In genomic region chr11:71332046-71332445, GRCh38 we compare ENCODE assay signal across 13 cellular contexts.
A peak's percentile ranks its signal among the peaks of the same experiment; 100 is the strongest.
DNase-seq lines count a peak whose midpoint lies in the region; ATAC-seq and TF ChIP-seq lines count a peak whose summit lies in the region.
"Had no signal": no experiment of that assay in that cellular context is flagged by ENCODE, and none has a peak within 500 bp of the region (broad histone marks: within the 10 kb centered on the region; RNA-seq: fewer than 3 reads in every experiment).

No MANE protein-coding gene starts in this region.

- H2BK5ac ChIP-seq in neuronal stem cell (ENCODE audit: low read length): no peak overlapping the region

- H2BK12ac ChIP-seq in neuronal stem cell (ENCODE audit: low read length): no peak overlapping the region

- H3K14ac ChIP-seq in neuronal stem cell (ENCODE audit: low read length): peak overlapping the region; percentile 67

- H2AFZ ChIP-seq in neuronal stem cell (ENCODE audit: low read length): no peak overlapping the region
- H2AFZ ChIP-seq: GM23248 had no signal

- no peaks in the 10 kb centered on the region for H3K4me1 ChIP-seq in neuronal stem cell (ENCODE audit: control insufficient read depth in 2 of 2, insufficient read depth in 1 of 2, low read depth in 1 of 2, low read length in 2 of 2)
- no peaks in the 10 kb centered on the region for H3K4me1 ChIP-seq in spleen
- H3K4me1 ChIP-seq in testis: no peaks in the 10 kb centered on the region
- H3K4me1 ChIP-seq: BLaER1 treated with 17β-estradiol and CSF1 and Interleukin-3, amounts not matched to agents 10 nM and 100 nM had no signal

- H3K27ac Mint-ChIP-seq in natural killer cell treated with Interleukin-12 subunit alpha and Interleukin-12 subunit beta and Interleukin-15 and Interleukin-18, amount 100 ng/mL, for 72 hours: no peak overlapping the region
- H3K27ac Mint-ChIP-seq in natural killer cell: no peak overlapping the region
- H3K27ac Mint-ChIP-seq in type B pancreatic cell: no peak overlapping the region
- H3K27ac Mint-ChIP-seq: CD4-positive, CD25-positive, alpha-beta regulatory T cell had no signal

- no peak overlapping the region for H4K91ac ChIP-seq in neuronal stem cell (ENCODE audit: low read depth, low read length, poor library complexity)

- H3K23ac ChIP-seq in neuronal stem cell (ENCODE audit: low read depth, low read length, poor library complexity): no peak overlapping the region

- no peak overlapping the region for H3K27ac ChIP-seq in neuronal stem cell (replicated peaks; ENCODE audit: low read length)
- no peak overlapping the region for H3K27ac ChIP-seq in spleen
- no peak overlapping the region for H3K27ac ChIP-seq in testis
- H3K27ac ChIP-seq: BLaER1 treated with 17β-estradiol and CSF1 and Interleukin-3, amounts not matched to agents 10 nM and 100 nM; GM23248 had no signal

- H3K4me1 Mint-ChIP-seq in natural killer cell treated with Interleukin-12 subunit alpha and Interleukin-12 subunit beta and Interleukin-15 and Interleukin-18, amount 100 ng/mL, for 72 hours (ENCODE audit: low read depth in 2 of 2): no peaks in the 10 kb centered on the region
- no peaks in the 10 kb centered on the region for H3K4me1 Mint-ChIP-seq in natural killer cell
- H3K4me1 Mint-ChIP-seq in type B pancreatic cell (ENCODE audit: unreplicated experiment): no peaks in the 10 kb centered on the region
- H3K4me1 Mint-ChIP-seq: CD4-positive, CD25-positive, alpha-beta regulatory T cell had no signal

- H3K4me3 ChIP-seq in neuronal stem cell (ENCODE audit: low read length in 2 of 2) (no peak overlapping the region), spleen (no peak overlapping the region), testis (no peak overlapping the region)
- H3K4me3 ChIP-seq: BLaER1 treated with 17β-estradiol and CSF1 and Interleukin-3, amounts not matched to agents 10 nM and 100 nM; GM23248 had no signal

- H3K36me3 Mint-ChIP-seq in natural killer cell treated with Interleukin-12 subunit alpha and Interleukin-12 subunit beta and Interleukin-15 and Interleukin-18, amount 100 ng/mL, for 72 hours: no peaks in the 10 kb centered on the region
- H3K36me3 Mint-ChIP-seq in natural killer cell: no peaks in the 10 kb centered on the region
- H3K36me3 Mint-ChIP-seq in type B pancreatic cell: no peaks in the 10 kb centered on the region
- H3K36me3 Mint-ChIP-seq: CD4-positive, CD25-positive, alpha-beta regulatory T cell had no signal

- no peak overlapping the region for H3K4me3 Mint-ChIP-seq in natural killer cell treated with Interleukin-12 subunit alpha and Interleukin-12 subunit beta and Interleukin-15 and Interleukin-18, amount 100 ng/mL, for 72 hours
- H3K4me3 Mint-ChIP-seq in natural killer cell (no peak overlapping the region), type B pancreatic cell (no peak overlapping the region)
- H3K4me3 Mint-ChIP-seq: CD4-positive, CD25-positive, alpha-beta regulatory T cell had no signal

- ATAC-seq in natural killer cell treated with Interleukin-12 subunit alpha and Interleukin-12 subunit beta and Interleukin-15 and Interleukin-18, amount 100 ng/mL, for 72 hours: no peak
- ATAC-seq in natural killer cell: no peak
- ATAC-seq: HepG2 had no signal

- H4K8ac ChIP-seq in neuronal stem cell (ENCODE audit: low read depth, low read length): no peak overlapping the region

- intact Hi-C loops in natural killer cell (cut with micrococcal nuclease) (no loop called here), spleen (cut with DNase I; ENCODE audit: low total_unique reads) (no loop called here), testis (cut with DNase I; ENCODE audit: low total_unique reads) (no loop called here)

- no peak overlapping the region for H2BK15ac ChIP-seq in neuronal stem cell (ENCODE audit: low read length)

- DNase-seq in natural killer cell treated with Interleukin-12 subunit alpha and Interleukin-12 subunit beta and Interleukin-15 and Interleukin-18, amount 100 ng/mL, for 72 hours (ENCODE audit: low spot score): peak; percentile 51
- DNase-seq in natural killer cell (no peak), neuronal stem cell (ENCODE audit: low spot score) (no peak), spleen (peak; percentile 22), type B pancreatic cell (ENCODE audit: extremely low spot score, unreplicated experiment) (no peak), testis (no peak)
- no peak for DNase-seq in activated CD4-positive, CD25-positive, alpha-beta regulatory T cell (lab: John Stamatoyannopoulos, UW)
- DNase-seq: ACHN; CD4-positive, CD25-positive, alpha-beta regulatory T cell; DMS53; GM23248 had no signal

- peaks cover 3% of the 10 kb centered on the region for H3K9me3 Mint-ChIP-seq in natural killer cell treated with Interleukin-12 subunit alpha and Interleukin-12 subunit beta and Interleukin-15 and Interleukin-18, amount 100 ng/mL, for 72 hours
- H3K9me3 Mint-ChIP-seq in natural killer cell (peaks cover 0 to 3% of the 10 kb centered on the region in 2 donors), type B pancreatic cell (no peaks in the 10 kb centered on the region)

- peaks cover 0 to 22% of the 10 kb centered on the region in 2 donors for H3K9me3 ChIP-seq in neuronal stem cell (replicated peaks in 1 of 2; ENCODE audit: control insufficient read depth in 2 of 2, insufficient read depth in 1 of 2, low read depth in 1 of 2, low read length in 2 of 2)
- H3K9me3 ChIP-seq in spleen: peaks cover 0 to 24% (median 18%) of the 10 kb centered on the region in 8 donors
- no peaks in the 10 kb centered on the region for H3K9me3 ChIP-seq in testis

- no peak overlapping the region for H3K4me2 ChIP-seq in neuronal stem cell (ENCODE audit: insufficient read depth, low read length, poor library complexity, severe bottlenecking)
- H3K4me2 ChIP-seq: BLaER1 treated with 17β-estradiol and CSF1 and Interleukin-3, amounts not matched to agents 10 nM and 100 nM had no signal

- H2BK120ac ChIP-seq in neuronal stem cell (ENCODE audit: low read depth, low read length): peak overlapping the region; percentile 61

- TF ChIP-seq CTCF in natural killer cell (IDR thresholded peaks at IDR 0.05) (no peak), spleen (IDR thresholded peaks at IDR 0.05 in 8 of 11, conservative IDR thresholded peaks at IDR 0.05 in 3 of 11) (no peak), type B pancreatic cell (conservative IDR thresholded peaks at IDR 0.05) (no peak), testis (IDR thresholded peaks at IDR 0.05) (no peak)

- TF ChIP-seq POLR2A in spleen (IDR thresholded peaks at IDR 0.05) (no peak), testis (IDR thresholded peaks at IDR 0.05) (no peak)

- H3K27me3 ChIP-seq in neuronal stem cell (ENCODE audit: control insufficient read depth in 3 of 3, insufficient read depth in 3 of 3, low read depth in 1 of 3, low read length in 3 of 3) (no peaks in the 10 kb centered on the region), spleen (replicated peaks in 1 of 7) (peaks cover 0 to 8% (median 0%) of the 10 kb centered on the region in 7 donors), testis (no peaks in the 10 kb centered on the region)
- H3K27me3 ChIP-seq: BLaER1 treated with 17β-estradiol and CSF1 and Interleukin-3, amounts not matched to agents 10 nM and 100 nM had no signal

- peak overlapping the region; percentile 24 for H3K18ac ChIP-seq in neuronal stem cell (ENCODE audit: low read length)

- H3K79me1 ChIP-seq in neuronal stem cell (ENCODE audit: low read depth, low read length): peaks cover 1% of the 10 kb centered on the region

- H2AK5ac ChIP-seq in neuronal stem cell (ENCODE audit: low read depth, low read length): no peak overlapping the region

- no peak overlapping the region for H3K4ac ChIP-seq in neuronal stem cell (ENCODE audit: low read length)

- H3K36me3 ChIP-seq in neuronal stem cell (replicated peaks in 1 of 2; ENCODE audit: control insufficient read depth in 2 of 2, insufficient read depth in 2 of 2, low read length in 2 of 2) (no peaks in the 10 kb centered on the region), spleen (no peaks in the 10 kb centered on the region), testis (ENCODE audit: low read depth, missing control alignments) (no peaks in the 10 kb centered on the region)
- H3K36me3 ChIP-seq: BLaER1 treated with 17β-estradiol and CSF1 and Interleukin-3, amounts not matched to agents 10 nM and 100 nM had no signal

- no CpG with 5 or more reads among the region's 3 CpGs for WGBS in neuronal stem cell (ENCODE audit: extremely low coverage in 2 of 2, insufficient read length in 2 of 2, insufficient replicate concordance in 1 of 2), 2 donors
- 85 to 97% (median 89%) methylated on average over 3 of the region's 3 CpGs for WGBS in spleen, 5 donors
- WGBS in testis, 2 donors: 94 to 97% methylated on average over 3 of the region's 3 CpGs

- H3K27me3 Mint-ChIP-seq in natural killer cell treated with Interleukin-12 subunit alpha and Interleukin-12 subunit beta and Interleukin-15 and Interleukin-18, amount 100 ng/mL, for 72 hours: peaks cover 0 to 5% of the 10 kb centered on the region in 2 donors
- H3K27me3 Mint-ChIP-seq in natural killer cell (ENCODE audit: low read depth in 2 of 2): no peaks in the 10 kb centered on the region
- no peaks in the 10 kb centered on the region for H3K27me3 Mint-ChIP-seq in type B pancreatic cell
- H3K27me3 Mint-ChIP-seq: CD4-positive, CD25-positive, alpha-beta regulatory T cell had no signal

- H3K9ac ChIP-seq in neuronal stem cell (ENCODE audit: low read depth, low read length, poor library complexity): no peak overlapping the region
- H3K9ac ChIP-seq: BLaER1 treated with 17β-estradiol and CSF1 and Interleukin-3, amounts not matched to agents 10 nM and 100 nM; GM23248 had no signal

Comparison
In these comparisons a context has a peak if more than half of its experiments do, and no peak if none do; other contexts are left out.
1. DNase-seq: peak in natural killer cell treated with Interleukin-12 subunit alpha and Interleukin-12 subunit beta and Interleukin-15 and Interleukin-18, amount 100 ng/mL, for 72 hours (single experiment) and spleen (single experiment); none in natural killer cell (single experiment), neuronal stem cell (single experiment), type B pancreatic cell (single experiment), testis (single experiment) and activated CD4-positive, CD25-positive, alpha-beta regulatory T cell (0 of 4).